In the genomic region with DNA sequence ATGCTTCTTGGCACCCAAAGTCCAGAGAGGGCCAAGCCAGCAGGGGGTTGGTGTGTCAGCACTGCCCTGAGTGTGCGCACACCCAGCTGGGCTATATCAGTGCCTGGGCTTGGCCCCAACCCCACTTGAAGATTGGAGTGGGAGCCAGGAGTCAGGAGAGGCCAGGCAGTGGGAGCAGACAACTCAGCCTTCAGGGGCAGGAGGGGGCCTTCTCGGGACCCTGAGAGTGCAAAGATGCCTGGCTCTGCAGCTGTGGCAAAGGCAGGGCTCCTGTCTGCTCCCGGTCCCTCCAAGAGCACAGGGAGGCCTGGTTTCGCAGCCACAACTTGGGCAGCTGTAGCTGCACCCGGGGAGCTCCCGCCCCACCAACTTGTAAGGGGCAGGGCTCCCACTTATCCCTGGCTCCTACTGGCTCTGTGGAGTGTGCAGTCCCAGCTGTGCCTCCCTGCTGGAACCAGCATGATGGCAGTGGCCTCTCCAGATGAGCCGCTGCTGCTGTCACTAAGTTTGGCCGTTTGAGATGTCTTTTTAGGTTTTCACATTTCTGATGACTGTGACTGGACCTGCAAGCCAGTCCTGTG, we compare ENCODE assay signal across 23 cellular contexts.
DNase-seq lines count a peak whose midpoint lies in the region; ATAC-seq and TF ChIP-seq lines count a peak whose summit lies in the region.
"Had no signal": no experiment of that assay in that cellular context is flagged by ENCODE, and none has a peak within 500 bp of the region (broad histone marks: within the 10 kb centered on the region; RNA-seq: fewer than 3 reads in every experiment).

No MANE protein-coding gene starts in this region.

- H3K27me3 ChIP-seq in MG63 (no peaks in the 10 kb centered on the region), heart left ventricle (no peaks in the 10 kb centered on the region), upper lobe of right lung (no peaks in the 10 kb centered on the region)
- H3K27me3 ChIP-seq: body of pancreas, uterus had no signal

- H3K27ac ChIP-seq in heart left ventricle (peak overlapping the region in 11 of 12 donors; percentile 32 to 86 (median 76)), upper lobe of right lung (no peak overlapping the region)
- H3K27ac ChIP-seq: body of pancreas, neutrophil, uterus had no signal

- H3K4me3 ChIP-seq in MG63 (no peak overlapping the region), heart left ventricle (no peak overlapping the region), upper lobe of right lung (no peak overlapping the region)
- H3K4me3 ChIP-seq: body of pancreas, lower lobe of right lung, smooth muscle cell, uterus had no signal

- H3K27ac Mint-ChIP-seq in activated T-helper 17 cell treated with anti-CD3 and anti-CD28 coated beads, Interleukin-2, amount 50 U/mL, for 72 hours = no peak overlapping the region
- H3K27ac Mint-ChIP-seq: CD4-positive, alpha-beta T cell; effector memory CD8-positive, alpha-beta T cell had no signal

- no peaks in the 10 kb centered on the region for H3K36me3 Mint-ChIP-seq in activated T-helper 17 cell treated with anti-CD3 and anti-CD28 coated beads, Interleukin-2, amount 50 U/mL, for 72 hours (ENCODE audit: low read depth)

- whole genome bisulfite sequencing in heart left ventricle, 4 donors = 46 to 68% (median 61%) methylated on average over 7 to 8 of the region's 8 CpGs

- H3K27me3 Mint-ChIP-seq in activated T-helper 17 cell treated with anti-CD3 and anti-CD28 coated beads, Interleukin-2, amount 50 U/mL, for 72 hours = peaks cover 3% of the 10 kb centered on the region
- H3K27me3 Mint-ChIP-seq: CD4-positive, alpha-beta T cell; effector memory CD8-positive, alpha-beta T cell had no signal

- H3K36me3 ChIP-seq in MG63 (no peaks in the 10 kb centered on the region), heart left ventricle (no peaks in the 10 kb centered on the region), upper lobe of right lung (no peaks in the 10 kb centered on the region)
- H3K36me3 ChIP-seq: lower lobe of right lung, neutrophil, uterus had no signal

- H3K4me3 Mint-ChIP-seq in activated T-helper 17 cell treated with anti-CD3 and anti-CD28 coated beads, Interleukin-2, amount 50 U/mL, for 72 hours = no peak overlapping the region
- H3K4me3 Mint-ChIP-seq: activated T-cell treated with anti-CD3 and anti-CD28 coated beads, Interleukin-2, amount 50 U/mL, for 4 hours; CD4-positive, alpha-beta T cell; effector memory CD8-positive, alpha-beta T cell had no signal

- no peak for TF ChIP-seq POLR2A in heart left ventricle (IDR thresholded peaks at IDR 0.05)

- peaks cover 16% of the 10 kb centered on the region for H3K9me3 Mint-ChIP-seq in activated T-helper 17 cell treated with anti-CD3 and anti-CD28 coated beads, Interleukin-2, amount 50 U/mL, for 72 hours

- intact Hi-C loops in heart left ventricle (cut with DNase I) (loop anchor here in 5 of 10 donors (1.0 to 10.0 kb wide), 5 partner anchors 25 to 143 kb away; no protein-coding TSS in a partner anchor), upper lobe of right lung (cut with DNase I) (no loop called here)

- H3K4me1 ChIP-seq in heart left ventricle (peaks cover 0 to 27% (median 4%) of the 10 kb centered on the region in 12 donors), upper lobe of right lung (peaks cover 2% of the 10 kb centered on the region)
- H3K4me1 ChIP-seq: body of pancreas, uterus had no signal

- TF ChIP-seq CTCF in heart left ventricle (IDR thresholded peaks at IDR 0.05) = no peak
- no peak for TF ChIP-seq CTCF in upper lobe of right lung (IDR thresholded peaks at IDR 0.05)

- H3K9me3 ChIP-seq in MG63 (peaks cover 31% of the 10 kb centered on the region), heart left ventricle (peaks cover 0 to 47% (median 16%) of the 10 kb centered on the region in 12 donors), upper lobe of right lung (peaks cover 6% of the 10 kb centered on the region)

- ATAC-seq in heart left ventricle = peak; percentile 87 to 91 (median 91)
- peak; percentile 44 for ATAC-seq in upper lobe of right lung
- ATAC-seq in GM19324 (IDR thresholded peaks at IDR 0.05; ENCODE audit: low FRiP score, unreplicated experiment) = no peak
- no peak for ATAC-seq in activated T-helper 17 cell treated with anti-CD3 and anti-CD28 coated beads, Interleukin-2, amount 50 U/mL, for 72 hours (replicated peaks)
- ATAC-seq: activated T-cell treated with anti-CD3 and anti-CD28 coated beads, Interleukin-2, amount 50 U/mL, for 4 hours; body of pancreas; effector memory CD8-positive, alpha-beta T cell had no signal

- no peaks in the 10 kb centered on the region for H3K4me1 Mint-ChIP-seq in activated T-helper 17 cell treated with anti-CD3 and anti-CD28 coated beads, Interleukin-2, amount 50 U/mL, for 72 hours

- peak; percentile 36 for DNase-seq in MG63
- peak in 4 of 5 donors; percentile 70 to 87 (median 76) for DNase-seq in heart left ventricle
- DNase-seq in mucosa of gallbladder (ENCODE audit: low spot score) = peak; percentile 4
- DNase-seq in upper lobe of right lung = peak; percentile 54
- no peak for DNase-seq in NCI-H2107 (lab: John Stamatoyannopoulos, UW)
- DNase-seq: activated CD4-positive, alpha-beta T cell treated with anti-CD3 and anti-CD28 coated beads for 1 hour; activated CD8-positive, alpha-beta memory T cell treated with anti-CD3 and anti-CD28 coated beads for 24 hours; activated naive CD4-positive, alpha-beta T cell; activated T-cell treated with anti-CD3 and anti-CD28 coated beads, Interleukin-2, amount 50 U/mL, for 4 hours; body of pancreas; CD4-positive, alpha-beta T cell; effector memory CD8-positive, alpha-beta T cell; lower lobe of right lung; NCI-H1417; NCI-H524 treated with DMSO at 0.1 percent for 48 hours; NK-92 treated with Interleukin-12 subunit alpha and Interleukin-12 subunit beta, amount 100 ng/mL, for 24 hours; SIG-M5; stimulated activated CD4-positive, alpha-beta T cell treated with anti-CD3 and anti-CD28 coated beads, Interleukin-2, amount 100 ng/mL, for 24 hours; uterus had no signal

Comparison
In these comparisons a context has a peak if more than half of its experiments do, and no peak if none do; other contexts are left out.
1. ATAC-seq: peak in heart left ventricle (4 of 4) and upper lobe of right lung (single experiment); none in GM19324 (single experiment) and activated T-helper 17 cell treated with anti-CD3 and anti-CD28 coated beads, Interleukin-2, amount 50 U/mL, for 72 hours (single experiment).